Comparison of ENCODE assay signal across 21 cellular contexts in genomic region chr3:67558429-67558828, GRCh38.
DNase-seq lines count a peak whose midpoint lies in the region; ATAC-seq and TF ChIP-seq lines count a peak whose summit lies in the region.
"Had no signal": no experiment of that assay in that cellular context is flagged by ENCODE, and none has a peak within 500 bp of the region (broad histone marks: within the 10 kb centered on the region; RNA-seq: fewer than 3 reads in every experiment).

No MANE protein-coding gene starts in this region.

- TF ChIP-seq CTCF in AG04450 (IDR thresholded peaks at IDR 0.05; ENCODE audit: low read depth, low read length): no peak

- ATAC-seq in HG02885 (IDR thresholded peaks at IDR 0.05; ENCODE audit: poor library complexity, unreplicated experiment): no peak
- no peak for ATAC-seq in activated CD8-positive, alpha-beta memory T cell treated with anti-CD3 and anti-CD28 coated beads, Interleukin-2, amount 10 ng/mL, durations not matched to agents 7 days and 5 days
- ATAC-seq in HG03378 (IDR thresholded peaks at IDR 0.05; ENCODE audit: unreplicated experiment): no peak
- ATAC-seq in HG02763 (IDR thresholded peaks at IDR 0.05; ENCODE audit: unreplicated experiment): no peak

- peaks cover 42% of the 10 kb centered on the region for H3K36me3 Mint-ChIP-seq in activated CD8-positive, alpha-beta memory T cell treated with anti-CD3 and anti-CD28 coated beads, Interleukin-2, amount 10 ng/mL, durations not matched to agents 7 days and 5 days

- no peaks in the 10 kb centered on the region for H3K27me3 Mint-ChIP-seq in activated CD8-positive, alpha-beta memory T cell treated with anti-CD3 and anti-CD28 coated beads, Interleukin-2, amount 10 ng/mL, durations not matched to agents 7 days and 5 days
- H3K27me3 Mint-ChIP-seq: progenitor cell of endocrine pancreas had no signal

- H3K4me3 ChIP-seq in AG04450 (ENCODE audit: low read depth, low read length): no peak overlapping the region
- H3K4me3 ChIP-seq: hepatocyte, spleen had no signal

- H3K4me1 Mint-ChIP-seq in activated CD8-positive, alpha-beta memory T cell treated with anti-CD3 and anti-CD28 coated beads, Interleukin-2, amount 10 ng/mL, durations not matched to agents 7 days and 5 days: no peaks in the 10 kb centered on the region

- H3K4me3 Mint-ChIP-seq in activated CD8-positive, alpha-beta memory T cell treated with anti-CD3 and anti-CD28 coated beads, Interleukin-2, amount 10 ng/mL, durations not matched to agents 7 days and 5 days: no peak overlapping the region
- H3K4me3 Mint-ChIP-seq: nephron had no signal

- DNase-seq in AG04450 (ENCODE audit: low read depth, low spot score) (peak; percentile 16), GM03348 (ENCODE audit: low spot score) (peak; percentile 25), fibroblast of gingiva (ENCODE audit: low read depth) (peak; percentile 82), myocyte (ENCODE audit: low read depth) (peak; percentile 9)
- no peak for DNase-seq in activated CD8-positive, alpha-beta memory T cell treated with anti-CD3 and anti-CD28 coated beads, Interleukin-2, amount 10 ng/mL, durations not matched to agents 7 days and 5 days
- DNase-seq: activated CD4-positive, alpha-beta T cell treated with anti-CD3 and anti-CD28 coated beads for 48 hours; activated effector memory CD4-positive, alpha-beta T cell treated with Interleukin-2 at 50 U/mL for 16 hours; Kasumi-1; mesendoderm; NCI-H1092 treated with DMSO at 0.1 percent for 48 hours; NCI-H2029 treated with DMSO at 0.1 percent for 48 hours; NCI-H510A treated with DMSO at 0.1 percent for 48 hours; spleen; stimulated activated CD4-positive, alpha-beta T cell treated with anti-CD3 and anti-CD28 coated beads, Interleukin-4, amount 100 ng/mL, for 4 hours; SW 1271 had no signal

- H3K27me3 ChIP-seq in AG04450 (ENCODE audit: control insufficient read depth, insufficient read depth, low read length): no peaks in the 10 kb centered on the region
- H3K27me3 ChIP-seq: hepatocyte, spleen had no signal

- no peaks in the 10 kb centered on the region for H3K9me3 Mint-ChIP-seq in activated CD8-positive, alpha-beta memory T cell treated with anti-CD3 and anti-CD28 coated beads, Interleukin-2, amount 10 ng/mL, durations not matched to agents 7 days and 5 days (ENCODE audit: low read depth)
- H3K9me3 Mint-ChIP-seq: nephron had no signal

- no peaks in the 10 kb centered on the region for H3K9me3 ChIP-seq in AG04450 (ENCODE audit: control insufficient read depth, insufficient read depth, low read length)
- H3K9me3 ChIP-seq: spleen had no signal

- no peak overlapping the region for H3K27ac Mint-ChIP-seq in activated CD8-positive, alpha-beta memory T cell treated with anti-CD3 and anti-CD28 coated beads, Interleukin-2, amount 10 ng/mL, durations not matched to agents 7 days and 5 days
- H3K27ac Mint-ChIP-seq: nephron, progenitor cell of endocrine pancreas had no signal

- no peak overlapping the region for H3K27ac ChIP-seq in AG04450 (ENCODE audit: low read depth, low read length)
- H3K27ac ChIP-seq: hepatocyte had no signal

- POLR2A ChIA-PET in AG04450 (lab: Yijun Ruan, JAX): no interaction called here

- CTCF ChIA-PET in AG04450 (lab: Charles Lee): interaction anchor here (0.7 kb wide), 1 partner anchor 17 kb away, joined by 4 read pairs; no protein-coding TSS in a partner anchor
- CTCF ChIA-PET in activated CD8-positive, alpha-beta memory T cell treated with anti-CD3 and anti-CD28 coated beads, Interleukin-2, amount 10 ng/mL, durations not matched to agents 7 days and 5 days (lab: Charles Lee): no interaction called here
